9 cellular contexts compared by ENCODE assay signal in genomic region chr3:129890891-129891290, GRCh38. TPM values are rescaled to one million over a fixed set of nuclear protein-coding genes. Genes with fewer than 3 reads are reported as not detected.
DNase-seq lines count a peak whose midpoint lies in the region; TF ChIP-seq lines count a peak whose summit lies in the region.
"Had no signal": no experiment of that assay in that cellular context is flagged by ENCODE, and none has a peak within 500 bp of the region (broad histone marks: within the 10 kb centered on the region; RNA-seq: fewer than 3 reads in every experiment).

No MANE protein-coding gene starts in this region.

- H3K9me3 ChIP-seq in CD4-positive, alpha-beta memory T cell (ENCODE audit: control insufficient read depth in 1 of 2, low read length in 2 of 2): no peaks in the 10 kb centered on the region
- no peaks in the 10 kb centered on the region for H3K9me3 ChIP-seq in Karpas-422 (ENCODE audit: low read length)

- no peaks in the 10 kb centered on the region for H3K27me3 ChIP-seq in CD4-positive, alpha-beta memory T cell (ENCODE audit: insufficient read depth, low read length)
- no peaks in the 10 kb centered on the region for H3K27me3 ChIP-seq in Karpas-422 (ENCODE audit: low read length)

- peak overlapping the region; percentile 90 for H3K4me2 ChIP-seq in Karpas-422 (ENCODE audit: low read depth, low read length, poor library complexity, severe bottlenecking)

- no peaks in the 10 kb centered on the region for H3K27me3 Mint-ChIP-seq in CD4-positive, alpha-beta memory T cell
- H3K27me3 Mint-ChIP-seq in brain (no peaks in the 10 kb centered on the region), neural crest cell (ENCODE audit: low read depth) (no peaks in the 10 kb centered on the region)

- peaks cover 30 to 58% (median 47%) of the 10 kb centered on the region in 4 donors for H3K4me1 Mint-ChIP-seq in CD4-positive, alpha-beta memory T cell
- H3K4me1 Mint-ChIP-seq in brain (peaks cover 60% of the 10 kb centered on the region), neural crest cell (peaks cover 49% of the 10 kb centered on the region)

- peaks cover 86% of the 10 kb centered on the region for H3K79me2 ChIP-seq in Karpas-422 (ENCODE audit: low read length)

- H3K27ac Mint-ChIP-seq in CD4-positive, alpha-beta memory T cell: peak overlapping the region in 5 of 7 donors; percentile 0 to 93 (median 37)
- peak overlapping the region in 4 of 5 experiments; percentile 1 to 96 (median 70) for H3K27ac Mint-ChIP-seq in brain
- no peak overlapping the region for H3K27ac Mint-ChIP-seq in neural crest cell (ENCODE audit: unreplicated experiment)

- peak overlapping the region in 2 of 8 donors; percentile 52 to 63 for H3K4me3 Mint-ChIP-seq in CD4-positive, alpha-beta memory T cell
- H3K4me3 Mint-ChIP-seq in brain (peak overlapping the region; percentile 79 to 99 (median 98)), neural crest cell (peak overlapping the region; percentile 42)

- no peaks in the 10 kb centered on the region for H3K36me3 ChIP-seq in CD4-positive, alpha-beta memory T cell (ENCODE audit: insufficient read depth, low read length)
- 0 out of 2 replicates have a peak, but pooled peaks cover 6% of the 10 kb centered on the region for H3K36me3 ChIP-seq in Karpas-422 (ENCODE audit: insufficient read depth, low read length)

- POLR2A ChIA-PET in CD4-positive, alpha-beta memory T cell (lab: Charles Lee; ENCODE audit: partially characterized antibody): no interaction called here

- H2AFZ ChIP-seq in Karpas-422 (ENCODE audit: low read length): no peak overlapping the region

- H3K9me3 Mint-ChIP-seq in CD4-positive, alpha-beta memory T cell: no peaks in the 10 kb centered on the region
- H3K9me3 Mint-ChIP-seq in brain (no peaks in the 10 kb centered on the region), neural crest cell (no peaks in the 10 kb centered on the region)

- no peak overlapping the region for H3K4me3 ChIP-seq in CD4-positive, alpha-beta memory T cell (ENCODE audit: low read length in 2 of 2)
- no peak overlapping the region; the same call in 1 of the 2 replicates for H3K4me3 ChIP-seq in Karpas-422 (ENCODE audit: low read length)
- H3K4me3 ChIP-seq: lung had no signal

- no peak for TF ChIP-seq CTCF in brain (conservative IDR thresholded peaks at IDR 0.05)
- TF ChIP-seq CTCF in neural crest cell (conservative IDR thresholded peaks at IDR 0.05): no peak

- H4K20me1 ChIP-seq in Karpas-422 (ENCODE audit: insufficient read depth, low read depth, low read length): no peaks in the 10 kb centered on the region

- peaks cover 54% of the 10 kb centered on the region for H3K4me1 ChIP-seq in CD4-positive, alpha-beta memory T cell (ENCODE audit: insufficient read depth, low read length)
- H3K4me1 ChIP-seq in Karpas-422 (ENCODE audit: low read length): peaks cover 38% of the 10 kb centered on the region

- no peak for DNase-seq in CD4-positive, alpha-beta memory T cell
- no peak for DNase-seq in Karpas-422
- DNase-seq in neural crest cell (ENCODE audit: low read depth, low spot score): no peak
- no peak for DNase-seq in NCI-H146 treated with DMSO at 0.1 percent for 48 hours (lab: John Stamatoyannopoulos, UW; ENCODE audit: unreplicated experiment)
- DNase-seq in pons (ENCODE audit: low spot score): no peak
- DNase-seq in COLO829 (ENCODE audit: low spot score): no peak
- DNase-seq: NCI-H1092 treated with DMSO at 0.1 percent for 48 hours had no signal

- peaks cover 0 to 6% of the 10 kb centered on the region in 2 donors for H3K36me3 Mint-ChIP-seq in CD4-positive, alpha-beta memory T cell
- H3K36me3 Mint-ChIP-seq in brain: peaks cover 30% of the 10 kb centered on the region
- peaks cover 5% of the 10 kb centered on the region for H3K36me3 Mint-ChIP-seq in neural crest cell (ENCODE audit: low read depth)

- CTCF ChIA-PET in CD4-positive, alpha-beta memory T cell (lab: Charles Lee; ENCODE audit: partially characterized antibody): interaction anchor here (1.3 kb wide), 1 partner anchor 401 kb away, joined by 3 read pairs; no protein-coding TSS in a partner anchor

- H3K27ac ChIP-seq in CD4-positive, alpha-beta memory T cell (ENCODE audit: low read depth, low read length): no peak overlapping the region
- peak overlapping the region; percentile 4; the same call in 1 of the 2 replicates for H3K27ac ChIP-seq in Karpas-422 (ENCODE audit: low read length)

- peak overlapping the region; percentile 8; the same call in 1 of the 2 replicates for H3K9ac ChIP-seq in Karpas-422 (ENCODE audit: low read length)

- H3K9me2 ChIP-seq in Karpas-422 (replicated peaks; ENCODE audit: insufficient read depth, low read length): no peaks in the 10 kb centered on the region

- intact Hi-C loops in CD4-positive, alpha-beta memory T cell (cut with micrococcal nuclease): loop anchor here (5.0 to 10.0 kb wide), 2 partner anchors 64 to 1134 kb away; partner anchors contain the start of genes ASTE1 and NEK11

RNA-seq across cellular contexts. Expression of gene TMCC1, which starts 2.6 kb away (rescaled TPM):
- 10 to 100 TPM; 36.4 to 39.3 TPM for total RNA-seq in CD4-positive, alpha-beta memory T cell
- 1 to 10 TPM; 5.1 to 6.2 TPM for polyA plus RNA-seq in CD4-positive, alpha-beta memory T cell
- 14.1 and 23.0 TPM in 2 replicates for total RNA-seq in Karpas-422 (2014; rRNA removed; shearing (Covaris generic); ENCODE audit: low replicate concordance)
- 16.5 TPM for polyA plus RNA-seq in brain (ENCODE audit: insufficient read depth, low read depth, low replicate concordance)
- 35.4 and 36.9 TPM in 2 replicates for total RNA-seq in neural crest cell
